ENCODE assay signal across 8 cellular contexts in the genomic region with DNA sequence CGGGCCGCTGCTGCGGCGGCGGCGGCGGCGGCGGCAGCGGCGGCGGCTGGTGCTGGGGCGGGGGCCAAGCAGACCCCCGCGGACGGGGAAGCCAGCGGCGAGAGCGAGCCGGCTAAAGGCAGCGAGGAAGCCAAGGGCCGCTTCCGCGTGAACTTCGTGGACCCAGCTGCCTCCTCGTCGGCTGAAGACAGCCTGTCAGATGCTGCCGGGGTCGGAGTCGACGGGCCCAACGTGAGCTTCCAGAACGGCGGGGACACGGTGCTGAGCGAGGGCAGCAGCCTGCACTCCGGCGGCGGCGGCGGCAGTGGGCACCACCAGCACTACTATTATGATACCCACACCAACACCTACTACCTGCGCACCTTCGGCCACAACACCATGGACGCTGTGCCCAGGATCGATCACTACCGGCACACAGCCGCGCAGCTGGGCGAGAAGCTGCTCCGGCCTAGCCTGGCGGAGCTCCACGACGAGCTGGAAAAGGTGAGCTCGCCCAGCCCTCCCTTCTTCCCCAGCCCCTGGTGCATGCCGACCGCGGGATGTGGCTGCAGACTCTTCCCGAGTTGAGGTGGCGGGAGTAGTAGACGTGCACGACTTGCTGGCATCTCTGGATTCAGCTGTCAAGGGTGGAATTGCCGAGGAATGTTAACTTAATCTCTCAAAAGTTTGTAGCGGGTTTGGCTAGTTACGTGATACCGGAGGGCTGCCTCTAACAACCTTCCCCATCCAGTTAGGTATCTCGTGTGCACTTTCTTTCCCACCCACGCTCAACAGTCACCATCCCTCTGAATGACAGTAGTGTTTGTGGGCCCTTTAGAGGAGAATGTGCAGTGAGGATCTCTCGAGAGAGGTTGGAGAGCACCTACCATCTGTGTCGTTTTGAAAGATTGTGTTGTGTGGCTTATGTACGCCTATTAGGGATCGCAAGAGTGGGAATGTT. TPM values are rescaled to one million over a fixed set of nuclear protein-coding genes. Genes with fewer than 3 reads are reported as not detected.
DNase-seq lines count a peak whose midpoint lies in the region; ATAC-seq and TF ChIP-seq lines count a peak whose summit lies in the region.

No MANE protein-coding gene starts in this region.

- ATAC-seq in GM21825 (IDR thresholded peaks at IDR 0.05; ENCODE audit: unreplicated experiment): peak; percentile 12
- no peak for ATAC-seq in GM18870 (IDR thresholded peaks at IDR 0.05; ENCODE audit: unreplicated experiment)

- WGBS in lower leg skin, 2 donors: 3% methylated on average over 32 to 34 of the region's 71 CpGs

- H3K4me3 ChIP-seq in lower leg skin (ENCODE audit: low read depth, poor library complexity, severe bottlenecking): peak overlapping the region; percentile 82

- H3K4me3 Mint-ChIP-seq in activated CD4-positive, alpha-beta T cell treated with anti-CD3 and anti-CD28 coated beads, Interleukin-2, amount 10 ng/mL, durations not matched to agents 7 days and 5 days: peak overlapping the region; percentile 94
- H3K4me3 Mint-ChIP-seq in dendritic cell treated with granulocyte-macrophage colony-stimulating factor and Interleukin-4, amounts not matched to agents 40 ng/mL and 50 ng/mL, for 4 days: peak overlapping the region; percentile 75

- no peak for TF ChIP-seq POLR2A in lower leg skin (IDR thresholded peaks at IDR 0.05)

- H3K4me1 Mint-ChIP-seq in activated CD4-positive, alpha-beta T cell treated with anti-CD3 and anti-CD28 coated beads, Interleukin-2, amount 10 ng/mL, durations not matched to agents 7 days and 5 days: peaks cover 53% of the 10 kb centered on the region
- H3K4me1 Mint-ChIP-seq in dendritic cell treated with granulocyte-macrophage colony-stimulating factor and Interleukin-4, amounts not matched to agents 40 ng/mL and 50 ng/mL, for 4 days (ENCODE audit: low read depth): peaks cover 39% of the 10 kb centered on the region

- intact Hi-C loops in dendritic cell treated with granulocyte-macrophage colony-stimulating factor and Interleukin-4, amounts not matched to agents 40 ng/mL and 50 ng/mL, for 4 days (cut with micrococcal nuclease): loop anchor here (5.0 to 10.0 kb wide), 4 partner anchors 250 to 1010 kb away; partner anchors contain the start of genes FBN2, ISOC1 and PRRC1
- intact Hi-C loops in lower leg skin (cut with DNase I; ENCODE audit: low total_unique reads): no loop called here

- H3K27me3 Mint-ChIP-seq in activated CD4-positive, alpha-beta T cell treated with anti-CD3 and anti-CD28 coated beads, Interleukin-2, amount 10 ng/mL, durations not matched to agents 7 days and 5 days: no peaks in the 10 kb centered on the region
- peaks cover 13% of the 10 kb centered on the region for H3K27me3 Mint-ChIP-seq in dendritic cell treated with granulocyte-macrophage colony-stimulating factor and Interleukin-4, amounts not matched to agents 40 ng/mL and 50 ng/mL, for 4 days

- no peak for TF ChIP-seq CTCF in lower leg skin (IDR thresholded peaks at IDR 0.05)

- H3K27ac Mint-ChIP-seq in activated CD4-positive, alpha-beta T cell treated with anti-CD3 and anti-CD28 coated beads, Interleukin-2, amount 10 ng/mL, durations not matched to agents 7 days and 5 days: peak overlapping the region; percentile 88
- H3K27ac Mint-ChIP-seq in dendritic cell treated with granulocyte-macrophage colony-stimulating factor and Interleukin-4, amounts not matched to agents 40 ng/mL and 50 ng/mL, for 4 days: no peak overlapping the region

- CTCF ChIA-PET in activated CD4-positive, alpha-beta T cell treated with anti-CD3 and anti-CD28 coated beads, Interleukin-2, amount 10 ng/mL, durations not matched to agents 7 days and 5 days (lab: Charles Lee): interaction anchor here (0.6 to 1.4 kb wide), 4 partner anchors 8 to 553 kb away, joined by 3 to 4 read pairs (median 3); no protein-coding TSS in a partner anchor

- DNase-seq in EL: peak; percentile 42
- peak; percentile 44 for DNase-seq in LHCN-M2 (ENCODE audit: low read depth)
- peak; percentile 50 for DNase-seq in activated CD4-positive, alpha-beta T cell treated with anti-CD3 and anti-CD28 coated beads, Interleukin-2, amount 10 ng/mL, durations not matched to agents 7 days and 5 days
- DNase-seq in lower leg skin (ENCODE audit: low spot score in 2 of 2): peak; percentile 21 to 85
- peak; percentile 13 to 38 (median 33) for DNase-seq in stimulated activated CD4-positive, alpha-beta T cell treated with anti-CD3 and anti-CD28 coated beads, TNF-alpha, amount 100 ng/mL, for 24 hours (ENCODE audit: low read depth in 3 of 3)

- POLR2A ChIA-PET in activated CD4-positive, alpha-beta T cell treated with anti-CD3 and anti-CD28 coated beads, Interleukin-2, amount 10 ng/mL, durations not matched to agents 7 days and 5 days (lab: Charles Lee): no interaction called here

- H3K36me3 Mint-ChIP-seq in activated CD4-positive, alpha-beta T cell treated with anti-CD3 and anti-CD28 coated beads, Interleukin-2, amount 10 ng/mL, durations not matched to agents 7 days and 5 days (ENCODE audit: low read depth): peaks cover 22% of the 10 kb centered on the region
- H3K36me3 Mint-ChIP-seq in dendritic cell treated with granulocyte-macrophage colony-stimulating factor and Interleukin-4, amounts not matched to agents 40 ng/mL and 50 ng/mL, for 4 days (ENCODE audit: low read depth): peaks cover 7% of the 10 kb centered on the region

- H3K9me3 Mint-ChIP-seq in activated CD4-positive, alpha-beta T cell treated with anti-CD3 and anti-CD28 coated beads, Interleukin-2, amount 10 ng/mL, durations not matched to agents 7 days and 5 days: no peaks in the 10 kb centered on the region
- H3K9me3 Mint-ChIP-seq in dendritic cell treated with granulocyte-macrophage colony-stimulating factor and Interleukin-4, amounts not matched to agents 40 ng/mL and 50 ng/mL, for 4 days: no peaks in the 10 kb centered on the region

RNA-seq across cellular contexts. Expression of gene SLC12A2, which starts 0.9 kb away (rescaled TPM):
- total RNA-seq in LHCN-M2 (2014; rRNA removed) (32.9 and 40.8 TPM in 2 replicates), lower leg skin (100 to 1,000 TPM in 2 of 4 donors, 10 to 100 TPM in 2; 61.2 to 267 (median 172) TPM)
- polyA plus RNA-seq in LHCN-M2 (2012): 5.4 TPM
- 10 to 100 TPM; 15.3 to 16.4 TPM for total RNA-seq in activated CD4-positive, alpha-beta T cell treated with anti-CD3 and anti-CD28 coated beads, Interleukin-2, amount 10 ng/mL, durations not matched to agents 7 days and 5 days
